ENCODE assay signal across 18 cellular contexts in the genomic region with DNA sequence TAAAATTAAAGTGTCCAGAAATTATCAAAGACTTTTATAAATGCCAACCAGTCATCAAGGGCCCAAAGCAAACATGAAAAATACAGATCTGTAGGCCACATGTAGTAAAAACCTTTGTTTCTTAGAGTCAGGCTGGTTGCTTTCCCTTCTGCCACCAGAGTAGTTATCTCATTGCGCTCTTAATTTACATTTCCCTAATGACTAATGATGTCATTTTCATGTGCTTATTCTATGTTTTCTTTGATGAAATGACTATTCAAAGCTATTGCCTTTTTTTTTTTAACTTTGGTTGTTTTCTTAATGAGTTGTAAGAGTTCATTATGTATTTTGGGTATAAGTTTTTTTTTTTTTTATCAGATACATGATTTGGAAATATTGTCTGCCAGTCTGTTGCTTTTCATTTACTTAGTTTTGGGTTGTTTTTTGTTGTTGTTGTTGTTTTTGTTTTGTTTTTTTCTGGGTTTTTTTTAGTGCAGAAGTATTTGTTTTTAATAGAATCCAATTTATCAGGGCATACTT.
"Had no signal": no experiment of that assay in that cellular context is flagged by ENCODE, and none has a peak within 500 bp of the region (broad histone marks: within the 10 kb centered on the region; RNA-seq: fewer than 3 reads in every experiment).

No MANE protein-coding gene starts in this region.

- H3K9me3 ChIP-seq: suprapubic skin had no signal

- H3K36me3 ChIP-seq: left ventricle myocardium inferior, suprapubic skin, WERI-Rb-1 had no signal

- ATAC-seq: activated naive CD8-positive, alpha-beta T cell treated with anti-CD3 and anti-CD28 coated beads, Interleukin-2, amount 50 U/mL, for 24 hours; right cardiac atrium; stimulated activated naive CD8-positive, alpha-beta T cell treated with anti-CD3 and anti-CD28 coated beads, Interleukin-15, amount 100 ng/mL, for 72 hours had no signal

- H3K4me1 ChIP-seq: left ventricle myocardium inferior, suprapubic skin had no signal

- H3K27me3 ChIP-seq: suprapubic skin had no signal

- DNase-seq: activated CD4-positive, alpha-beta T cell treated with anti-CD3 and anti-CD28 coated beads for 1 hour; activated naive CD8-positive, alpha-beta T cell treated with anti-CD3 and anti-CD28 coated beads, Interleukin-2, amount 50 U/mL, for 24 hours; central memory CD4-positive, alpha-beta T cell; erythroblast; foreskin melanocyte; head of caudate nucleus; kidney glomerular epithelial cell; left ventricle myocardium inferior; mammary epithelial cell; naive B cell; right cardiac atrium; small intestine; stimulated activated CD4-positive, alpha-beta T cell treated with anti-CD3 and anti-CD28 coated beads, Interleukin-4, amount 100 ng/mL, for 1 hour; stimulated activated naive CD8-positive, alpha-beta T cell treated with anti-CD3 and anti-CD28 coated beads, Interleukin-15, amount 100 ng/mL, for 72 hours; trophoblast cell; WERI-Rb-1 had no signal

- H3K27ac ChIP-seq: coronary artery, left ventricle myocardium inferior, suprapubic skin, WERI-Rb-1 had no signal

- H3K4me3 ChIP-seq: coronary artery, left ventricle myocardium inferior, suprapubic skin had no signal
